ENCODE assay signal across 18 cellular contexts in the genomic region with DNA sequence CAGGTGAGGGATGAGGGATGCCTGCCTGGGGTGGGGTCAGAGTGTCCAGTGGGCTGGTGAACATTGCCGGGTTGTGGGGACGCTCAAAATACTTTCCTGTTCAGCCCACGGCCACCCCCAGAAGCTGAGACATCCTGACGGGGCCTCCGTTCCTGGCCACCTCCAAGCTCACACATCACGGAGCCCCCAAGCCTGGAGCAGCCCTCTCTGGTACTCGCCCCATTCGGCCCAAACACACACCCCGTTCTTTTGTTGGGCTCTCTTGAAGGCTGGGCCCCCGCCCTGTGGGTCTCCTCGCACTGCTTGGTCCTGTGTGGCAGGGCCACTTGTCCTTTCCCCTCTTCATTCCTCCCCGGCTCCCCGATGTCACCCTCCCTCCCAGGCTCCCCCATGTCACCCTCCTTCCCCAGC.
DNase-seq lines count a peak whose midpoint lies in the region; ATAC-seq and TF ChIP-seq lines count a peak whose summit lies in the region.
"Had no signal": no experiment of that assay in that cellular context is flagged by ENCODE, and none has a peak within 500 bp of the region (broad histone marks: within the 10 kb centered on the region; RNA-seq: fewer than 3 reads in every experiment).

No MANE protein-coding gene starts in this region.

- peak; percentile 31 for DNase-seq in activated effector memory CD4-positive, alpha-beta T cell treated with anti-CD3 and anti-CD28 coated beads, Interleukin-2, amount 50 U/mL, for 16 hours
- no peak for DNase-seq in activated effector memory CD4-positive, alpha-beta T cell treated with Interleukin-2 at 50 U/mL for 16 hours
- peak; percentile 18 for DNase-seq in activated CD8-positive, alpha-beta memory T cell treated with anti-CD3 and anti-CD28 coated beads, Interleukin-2, amount 10 ng/mL, durations not matched to agents 7 days and 5 days
- DNase-seq in endothelial cell (ENCODE audit: low spot score) (no peak), sciatic nerve (ENCODE audit: low spot score) (peak; percentile 41), NOMO-1 (lab: John Stamatoyannopoulos, UW; ENCODE audit: unreplicated experiment in 2 of 2) (no peak)
- DNase-seq in activated CD4-positive, alpha-beta T cell treated with anti-CD3 and anti-CD28 coated beads for 36 hours, result no peak
- DNase-seq: CD4-positive, alpha-beta memory T cell; DMS153; GDM1; KG1; NCI-H1694 treated with DMSO at 0.1 percent for 48 hours; NCI-H2107; NCI-H2227 treated with DMSO at 0.1 percent for 48 hours; NCI-H510A treated with DMSO at 0.1 percent for 48 hours; NCI-H82 had no signal

- no peak for ATAC-seq in activated CD8-positive, alpha-beta memory T cell treated with anti-CD3 and anti-CD28 coated beads, Interleukin-2, amount 10 ng/mL, durations not matched to agents 7 days and 5 days
- ATAC-seq in sciatic nerve (no peak), HG03095 (IDR thresholded peaks at IDR 0.05; ENCODE audit: unreplicated experiment) (no peak)
- ATAC-seq in activated CD4-positive, alpha-beta T cell treated with anti-CD3 and anti-CD28 coated beads for 36 hours, result no peak
- ATAC-seq: A549 had no signal

- POLR2A ChIA-PET in activated CD4-positive, alpha-beta T cell treated with anti-CD3 and anti-CD28 coated beads for 36 hours (lab: Charles Lee), result no interaction called here

- H3K9me3 Mint-ChIP-seq in activated CD8-positive, alpha-beta memory T cell treated with anti-CD3 and anti-CD28 coated beads, Interleukin-2, amount 10 ng/mL, durations not matched to agents 7 days and 5 days (ENCODE audit: low read depth), result no peaks in the 10 kb centered on the region
- peaks cover 41% of the 10 kb centered on the region for H3K9me3 Mint-ChIP-seq in endothelial cell (ENCODE audit: unreplicated experiment)
- H3K9me3 Mint-ChIP-seq in activated CD4-positive, alpha-beta T cell treated with anti-CD3 and anti-CD28 coated beads for 36 hours (ENCODE audit: low read depth), result no peaks in the 10 kb centered on the region
- H3K9me3 Mint-ChIP-seq: CD4-positive, alpha-beta memory T cell had no signal

- TF ChIP-seq CTCF in endothelial cell (IDR thresholded peaks at IDR 0.05; ENCODE audit: unreplicated experiment), result no peak

- no peak overlapping the region for H3K4me3 Mint-ChIP-seq in activated CD8-positive, alpha-beta memory T cell treated with anti-CD3 and anti-CD28 coated beads, Interleukin-2, amount 10 ng/mL, durations not matched to agents 7 days and 5 days
- peak overlapping the region; percentile 13 for H3K4me3 Mint-ChIP-seq in endothelial cell (ENCODE audit: unreplicated experiment)
- no peak overlapping the region for H3K4me3 Mint-ChIP-seq in activated CD4-positive, alpha-beta T cell treated with anti-CD3 and anti-CD28 coated beads for 36 hours

- CTCF ChIA-PET in activated CD8-positive, alpha-beta memory T cell treated with anti-CD3 and anti-CD28 coated beads, Interleukin-2, amount 10 ng/mL, durations not matched to agents 7 days and 5 days (lab: Charles Lee), result no interaction called here
- CTCF ChIA-PET in activated CD4-positive, alpha-beta T cell treated with anti-CD3 and anti-CD28 coated beads for 36 hours (lab: Charles Lee), result no interaction called here

- intact Hi-C loops in sciatic nerve (cut with DNase I), result no loop called here
- intact Hi-C loops in activated CD4-positive, alpha-beta T cell treated with anti-CD3 and anti-CD28 coated beads for 36 hours (cut with DNase I, micrococcal nuclease), result no loop called here

- no peaks in the 10 kb centered on the region for H3K27me3 Mint-ChIP-seq in activated CD8-positive, alpha-beta memory T cell treated with anti-CD3 and anti-CD28 coated beads, Interleukin-2, amount 10 ng/mL, durations not matched to agents 7 days and 5 days
- peaks cover 9% of the 10 kb centered on the region for H3K27me3 Mint-ChIP-seq in endothelial cell (ENCODE audit: unreplicated experiment)
- no peaks in the 10 kb centered on the region for H3K27me3 Mint-ChIP-seq in activated CD4-positive, alpha-beta T cell treated with anti-CD3 and anti-CD28 coated beads for 36 hours
- H3K27me3 Mint-ChIP-seq: CD4-positive, alpha-beta memory T cell had no signal

- H3K27ac Mint-ChIP-seq in activated CD8-positive, alpha-beta memory T cell treated with anti-CD3 and anti-CD28 coated beads, Interleukin-2, amount 10 ng/mL, durations not matched to agents 7 days and 5 days, result no peak overlapping the region
- no peak overlapping the region for H3K27ac Mint-ChIP-seq in endothelial cell (ENCODE audit: unreplicated experiment)
- no peak overlapping the region for H3K27ac Mint-ChIP-seq in activated CD4-positive, alpha-beta T cell treated with anti-CD3 and anti-CD28 coated beads for 36 hours
- H3K27ac Mint-ChIP-seq: CD4-positive, alpha-beta memory T cell had no signal

- H3K4me1 Mint-ChIP-seq in activated CD8-positive, alpha-beta memory T cell treated with anti-CD3 and anti-CD28 coated beads, Interleukin-2, amount 10 ng/mL, durations not matched to agents 7 days and 5 days, result no peaks in the 10 kb centered on the region
- no peaks in the 10 kb centered on the region for H3K4me1 Mint-ChIP-seq in endothelial cell (ENCODE audit: unreplicated experiment)
- no peaks in the 10 kb centered on the region for H3K4me1 Mint-ChIP-seq in activated CD4-positive, alpha-beta T cell treated with anti-CD3 and anti-CD28 coated beads for 36 hours
- H3K4me1 Mint-ChIP-seq: CD4-positive, alpha-beta memory T cell had no signal

- H3K36me3 Mint-ChIP-seq in activated CD8-positive, alpha-beta memory T cell treated with anti-CD3 and anti-CD28 coated beads, Interleukin-2, amount 10 ng/mL, durations not matched to agents 7 days and 5 days, result no peaks in the 10 kb centered on the region
- H3K36me3 Mint-ChIP-seq in endothelial cell (ENCODE audit: low read depth, unreplicated experiment), result peaks cover 15% of the 10 kb centered on the region
- no peaks in the 10 kb centered on the region for H3K36me3 Mint-ChIP-seq in activated CD4-positive, alpha-beta T cell treated with anti-CD3 and anti-CD28 coated beads for 36 hours (ENCODE audit: low read depth)
- H3K36me3 Mint-ChIP-seq: CD4-positive, alpha-beta memory T cell had no signal

Comparison
In these comparisons a context has a peak if more than half of its experiments do, and no peak if none do; other contexts are left out.
1. DNase-seq: peak in activated effector memory CD4-positive, alpha-beta T cell treated with anti-CD3 and anti-CD28 coated beads, Interleukin-2, amount 50 U/mL, for 16 hours (single experiment), activated CD8-positive, alpha-beta memory T cell treated with anti-CD3 and anti-CD28 coated beads, Interleukin-2, amount 10 ng/mL, durations not matched to agents 7 days and 5 days (single experiment) and sciatic nerve (single experiment); none in activated effector memory CD4-positive, alpha-beta T cell treated with Interleukin-2 at 50 U/mL for 16 hours (single experiment), endothelial cell (single experiment), NOMO-1 (0 of 2) and activated CD4-positive, alpha-beta T cell treated with anti-CD3 and anti-CD28 coated beads for 36 hours (single experiment).